8 cellular contexts compared by ENCODE assay signal in genomic region chr7:98021588-98022351, GRCh38. TPM values are rescaled to one million over a fixed set of nuclear protein-coding genes. Genes with fewer than 3 reads are reported as not detected.
A peak's percentile ranks its signal among the peaks of the same experiment; 100 is the strongest.
DNase-seq lines count a peak whose midpoint lies in the region; ATAC-seq and TF ChIP-seq lines count a peak whose summit lies in the region.

No MANE protein-coding gene starts in this region.

- TF ChIP-seq CTCF in CD14-positive monocyte (IDR thresholded peaks at IDR 0.05) (peak; percentile 94), GM20000 (IDR thresholded peaks at IDR 0.05; ENCODE audit: extremely low read depth, missing control alignments) (peak; percentile 91)

- peak; percentile 81 to 91 for ATAC-seq in naive B cell (ENCODE audit: low read depth in 2 of 2)

- peaks cover 10 to 24% (median 10%) of the 10 kb centered on the region in 3 donors for H3K27me3 Mint-ChIP-seq in CD14-positive monocyte (ENCODE audit: low read depth in 3 of 3)
- peaks cover 28 to 57% (median 31%) of the 10 kb centered on the region in 3 donors for H3K27me3 Mint-ChIP-seq in naive B cell

- H3K4me1 Mint-ChIP-seq in CD14-positive monocyte (peaks cover 11% of the 10 kb centered on the region), naive B cell (peaks cover 4 to 6% (median 5%) of the 10 kb centered on the region in 3 donors)

- peaks cover 0 to 7% (median 0%) of the 10 kb centered on the region in 7 donors for H3K9me3 Mint-ChIP-seq in CD14-positive monocyte
- H3K9me3 Mint-ChIP-seq in naive B cell = no peaks in the 10 kb centered on the region

- no peak overlapping the region for H3K4me3 Mint-ChIP-seq in CD14-positive monocyte
- peak overlapping the region in 3 of 8 donors; percentile 10 to 82 (median 49) for H3K4me3 Mint-ChIP-seq in naive B cell

- intact Hi-C loops in CD14-positive monocyte (cut with micrococcal nuclease) = loop anchor here (1.0 to 5.0 kb wide), 3 partner anchors 86 to 147 kb away; partner anchors contain the start of gene LMTK2 (in 2 of the 2)

- H3K27ac Mint-ChIP-seq in CD14-positive monocyte (no peak overlapping the region), naive B cell (peak overlapping the region in 1 of 6 donors; percentile 76)

- no peak for TF ChIP-seq POLR2A in erythroblast (IDR thresholded peaks at IDR 0.05; ENCODE audit: low read length)

- DNase-seq in CD14-positive monocyte (ENCODE audit: low spot score) (peak; percentile 69), GM20000 (ENCODE audit: low spot score) (peak; percentile 80), HuH-7.5 (ENCODE audit: low spot score) (peak; percentile 68), OCI-M1 (lab: John Stamatoyannopoulos, UW) (peak; percentile 91), activated T-cell treated with anti-CD3 and anti-CD28 coated beads for 1 hour (ENCODE audit: low read depth) (peak; percentile 84), erythroblast (lab: John Stamatoyannopoulos, UW) (peak; percentile 63 to 82), naive B cell (peak; percentile 68)
- DNase-seq in stimulated activated CD8-positive, alpha-beta memory T cell treated with anti-CD3 and anti-CD28 coated beads, Interleukin-7, amount 100 ng/mL, for 48 hours (ENCODE audit: extremely low read depth in 1 of 2, low read depth in 1 of 2) = peak; percentile 48 to 61

- H3K36me3 Mint-ChIP-seq in CD14-positive monocyte (no peaks in the 10 kb centered on the region), naive B cell (no peaks in the 10 kb centered on the region)

RNA-seq across cellular contexts. Expression of gene OCM2, which starts 31.8 kb away (rescaled TPM):
- polyA plus RNA-seq in CD14-positive monocyte (not detected), naive B cell (ENCODE audit: low read depth in 6 of 6) (not detected)

Comparison
In these comparisons a context has a peak if more than half of its experiments do, and no peak if none do; other contexts are left out.
1. Peak in every context shown above with its lines: DNase-seq and ATAC-seq.